10 cellular contexts compared by ENCODE assay signal in genomic region chr2:212107014-212107413, GRCh38.
"Had no signal": no experiment of that assay in that cellular context is flagged by ENCODE, and none has a peak within 500 bp of the region (broad histone marks: within the 10 kb centered on the region; RNA-seq: fewer than 3 reads in every experiment).

No MANE protein-coding gene starts in this region.

- H3K4me1 ChIP-seq: HAP-1 had no signal

- DNase-seq: GM23248, GOT3, H7, H9, HCEC 1CT, HFFc6 had no signal

- H3K36me3 ChIP-seq: HAP-1 had no signal

- H3K4me3 ChIP-seq: GM23248, GM23338, HAP-1 had no signal

- H3K27ac ChIP-seq: GM23248 had no signal

- H3K9ac ChIP-seq: GM23248 had no signal

- FAIRE-seq: H1, H54 had no signal

- H3K4me3 Mint-ChIP-seq: GM23338, H9, HFFc6 had no signal

- H3K27ac Mint-ChIP-seq: GM23338, H9, HFFc6 had no signal
